Comparison of ENCODE assay signal across 8 cellular contexts in genomic region chr13:91722267-91722884, GRCh38.
DNase-seq lines count a peak whose midpoint lies in the region; ATAC-seq and TF ChIP-seq lines count a peak whose summit lies in the region.

No MANE protein-coding gene starts in this region.

- no peaks in the 10 kb centered on the region for H3K9me3 Mint-ChIP-seq in activated CD8-positive, alpha-beta T cell treated with anti-CD3 and anti-CD28 coated beads for 36 hours
- H3K9me3 Mint-ChIP-seq in activated CD8-positive, alpha-beta T cell treated with anti-CD3 and anti-CD28 coated beads, Interleukin-2, amount 10 ng/mL, durations not matched to agents 7 days and 5 days (ENCODE audit: insufficient read depth), result no peaks in the 10 kb centered on the region
- H3K9me3 Mint-ChIP-seq in neural progenitor cell, result no peaks in the 10 kb centered on the region
- H3K9me3 Mint-ChIP-seq in activated naive CD8-positive, alpha-beta T cell treated with anti-CD3 and anti-CD28 coated beads, Interleukin-2, amount 50 U/mL, for 24 hours, result no peaks in the 10 kb centered on the region

- no peaks in the 10 kb centered on the region for H3K27me3 ChIP-seq in neural progenitor cell

- H3K27me3 Mint-ChIP-seq in activated CD8-positive, alpha-beta T cell treated with anti-CD3 and anti-CD28 coated beads for 36 hours, result peaks cover 4% of the 10 kb centered on the region
- no peaks in the 10 kb centered on the region for H3K27me3 Mint-ChIP-seq in activated CD8-positive, alpha-beta T cell treated with anti-CD3 and anti-CD28 coated beads, Interleukin-2, amount 10 ng/mL, durations not matched to agents 7 days and 5 days (ENCODE audit: low read depth)
- H3K27me3 Mint-ChIP-seq in neural progenitor cell (ENCODE audit: insufficient read depth, low read depth), result peaks cover 2% of the 10 kb centered on the region
- H3K27me3 Mint-ChIP-seq in activated naive CD8-positive, alpha-beta T cell treated with anti-CD3 and anti-CD28 coated beads, Interleukin-2, amount 50 U/mL, for 24 hours, result no peaks in the 10 kb centered on the region

- no peak overlapping the region for H3K4me3 Mint-ChIP-seq in activated CD8-positive, alpha-beta T cell treated with anti-CD3 and anti-CD28 coated beads for 36 hours
- H3K4me3 Mint-ChIP-seq in activated CD8-positive, alpha-beta T cell treated with anti-CD3 and anti-CD28 coated beads, Interleukin-2, amount 10 ng/mL, durations not matched to agents 7 days and 5 days, result no peak overlapping the region
- H3K4me3 Mint-ChIP-seq in neural progenitor cell, result no peak overlapping the region
- H3K4me3 Mint-ChIP-seq in activated naive CD8-positive, alpha-beta T cell treated with anti-CD3 and anti-CD28 coated beads, Interleukin-2, amount 50 U/mL, for 24 hours, result no peak overlapping the region

- no peaks in the 10 kb centered on the region for H4K20me1 ChIP-seq in neural progenitor cell (ENCODE audit: low read depth)

- no peaks in the 10 kb centered on the region for H3K9me3 ChIP-seq in neural progenitor cell (ENCODE audit: low read depth)

- no peaks in the 10 kb centered on the region for H3K36me3 Mint-ChIP-seq in activated CD8-positive, alpha-beta T cell treated with anti-CD3 and anti-CD28 coated beads for 36 hours (ENCODE audit: low read depth)
- H3K36me3 Mint-ChIP-seq in activated CD8-positive, alpha-beta T cell treated with anti-CD3 and anti-CD28 coated beads, Interleukin-2, amount 10 ng/mL, durations not matched to agents 7 days and 5 days (ENCODE audit: low read depth), result no peaks in the 10 kb centered on the region
- no peaks in the 10 kb centered on the region for H3K36me3 Mint-ChIP-seq in neural progenitor cell
- no peaks in the 10 kb centered on the region for H3K36me3 Mint-ChIP-seq in activated naive CD8-positive, alpha-beta T cell treated with anti-CD3 and anti-CD28 coated beads, Interleukin-2, amount 50 U/mL, for 24 hours (ENCODE audit: low read depth)

- no peak overlapping the region for H3K27ac ChIP-seq in neural progenitor cell

- CTCF ChIA-PET in activated CD8-positive, alpha-beta T cell treated with anti-CD3 and anti-CD28 coated beads for 36 hours (lab: Charles Lee), result interaction anchor here (0.8 to 3.1 kb wide), 12 partner anchors 9 to 595 kb away, joined by 3 to 12 read pairs (median 4); no protein-coding TSS in a partner anchor
- CTCF ChIA-PET in activated CD8-positive, alpha-beta T cell treated with anti-CD3 and anti-CD28 coated beads, Interleukin-2, amount 10 ng/mL, durations not matched to agents 7 days and 5 days (lab: Charles Lee), result interaction anchor here (0.9 to 1.6 kb wide), 6 partner anchors 8 to 415 kb away, joined by 3 to 5 read pairs (median 4); no protein-coding TSS in a partner anchor

- no peak for DNase-seq in activated CD8-positive, alpha-beta T cell treated with anti-CD3 and anti-CD28 coated beads for 36 hours
- no peak for DNase-seq in activated CD8-positive, alpha-beta T cell treated with anti-CD3 and anti-CD28 coated beads, Interleukin-2, amount 10 ng/mL, durations not matched to agents 7 days and 5 days
- DNase-seq in NCI-H345 (lab: John Stamatoyannopoulos, UW) (peak; percentile 26), dermis microvascular lymphatic vessel endothelial cell (ENCODE audit: low read depth in 2 of 2) (peak; percentile 1 to 11), neural progenitor cell (ENCODE audit: low spot score) (peak; percentile 36)
- DNase-seq in activated naive CD8-positive, alpha-beta T cell treated with anti-CD3 and anti-CD28 coated beads, Interleukin-2, amount 50 U/mL, for 24 hours, result no peak

- no peaks in the 10 kb centered on the region for H3K4me1 ChIP-seq in neural progenitor cell

- peak overlapping the region; percentile 37 for H2AFZ ChIP-seq in neural progenitor cell (replicated peaks)

- POLR2A ChIA-PET in activated CD8-positive, alpha-beta T cell treated with anti-CD3 and anti-CD28 coated beads for 36 hours (lab: Charles Lee), result no interaction called here
- POLR2A ChIA-PET in activated CD8-positive, alpha-beta T cell treated with anti-CD3 and anti-CD28 coated beads, Interleukin-2, amount 10 ng/mL, durations not matched to agents 7 days and 5 days (lab: Charles Lee), result no interaction called here

- no peaks in the 10 kb centered on the region for H3F3A ChIP-seq in neural progenitor cell (ENCODE audit: low read depth)

- no peak for ATAC-seq in activated CD8-positive, alpha-beta T cell treated with anti-CD3 and anti-CD28 coated beads for 36 hours
- no peak for ATAC-seq in activated CD8-positive, alpha-beta T cell treated with anti-CD3 and anti-CD28 coated beads, Interleukin-2, amount 10 ng/mL, durations not matched to agents 7 days and 5 days
- ATAC-seq in activated naive CD8-positive, alpha-beta T cell treated with anti-CD3 and anti-CD28 coated beads, Interleukin-2, amount 50 U/mL, for 24 hours, result no peak
- ATAC-seq in HG03039 (IDR thresholded peaks at IDR 0.05; ENCODE audit: unreplicated experiment), result no peak
- no peak for ATAC-seq in HG03097 (IDR thresholded peaks at IDR 0.05; ENCODE audit: low FRiP score, unreplicated experiment)

- no peaks in the 10 kb centered on the region for H3K79me2 ChIP-seq in neural progenitor cell (ENCODE audit: low read depth)

- no peaks in the 10 kb centered on the region for H3K36me3 ChIP-seq in neural progenitor cell

- peak; percentile 72 for TF ChIP-seq CTCF in activated CD8-positive, alpha-beta T cell treated with anti-CD3 and anti-CD28 coated beads for 36 hours (IDR thresholded peaks at IDR 0.05)
- peak; percentile 78 for TF ChIP-seq CTCF in neural progenitor cell (IDR thresholded peaks at IDR 0.05)

- H3K4me1 Mint-ChIP-seq in activated CD8-positive, alpha-beta T cell treated with anti-CD3 and anti-CD28 coated beads for 36 hours (ENCODE audit: low read depth), result no peaks in the 10 kb centered on the region
- no peaks in the 10 kb centered on the region for H3K4me1 Mint-ChIP-seq in activated CD8-positive, alpha-beta T cell treated with anti-CD3 and anti-CD28 coated beads, Interleukin-2, amount 10 ng/mL, durations not matched to agents 7 days and 5 days (ENCODE audit: low read depth)
- no peaks in the 10 kb centered on the region for H3K4me1 Mint-ChIP-seq in neural progenitor cell
- no peaks in the 10 kb centered on the region for H3K4me1 Mint-ChIP-seq in activated naive CD8-positive, alpha-beta T cell treated with anti-CD3 and anti-CD28 coated beads, Interleukin-2, amount 50 U/mL, for 24 hours

- H3K4me3 ChIP-seq in neural progenitor cell, result no peak overlapping the region

- intact Hi-C loops in activated CD8-positive, alpha-beta T cell treated with anti-CD3 and anti-CD28 coated beads for 36 hours (cut with micrococcal nuclease), result loop anchor here (5.0 to 10.0 kb wide), 2 partner anchors 340 to 588 kb away; no protein-coding TSS in a partner anchor

- no peak overlapping the region for H3K4me2 ChIP-seq in neural progenitor cell

- no peak overlapping the region for H3K9ac ChIP-seq in neural progenitor cell

- no peak overlapping the region for H3K27ac Mint-ChIP-seq in activated CD8-positive, alpha-beta T cell treated with anti-CD3 and anti-CD28 coated beads for 36 hours
- H3K27ac Mint-ChIP-seq in activated CD8-positive, alpha-beta T cell treated with anti-CD3 and anti-CD28 coated beads, Interleukin-2, amount 10 ng/mL, durations not matched to agents 7 days and 5 days, result no peak overlapping the region
- H3K27ac Mint-ChIP-seq in neural progenitor cell, result no peak overlapping the region
- H3K27ac Mint-ChIP-seq in activated naive CD8-positive, alpha-beta T cell treated with anti-CD3 and anti-CD28 coated beads, Interleukin-2, amount 50 U/mL, for 24 hours, result no peak overlapping the region

Comparison
In these comparisons a context has a peak if more than half of its experiments do, and no peak if none do; other contexts are left out.
1. DNase-seq: peak in NCI-H345 (single experiment), dermis microvascular lymphatic vessel endothelial cell (2 of 2) and neural progenitor cell (single experiment); none in activated CD8-positive, alpha-beta T cell treated with anti-CD3 and anti-CD28 coated beads for 36 hours (single experiment), activated CD8-positive, alpha-beta T cell treated with anti-CD3 and anti-CD28 coated beads, Interleukin-2, amount 10 ng/mL, durations not matched to agents 7 days and 5 days (single experiment) and activated naive CD8-positive, alpha-beta T cell treated with anti-CD3 and anti-CD28 coated beads, Interleukin-2, amount 50 U/mL, for 24 hours (single experiment).